In the genomic region with DNA sequence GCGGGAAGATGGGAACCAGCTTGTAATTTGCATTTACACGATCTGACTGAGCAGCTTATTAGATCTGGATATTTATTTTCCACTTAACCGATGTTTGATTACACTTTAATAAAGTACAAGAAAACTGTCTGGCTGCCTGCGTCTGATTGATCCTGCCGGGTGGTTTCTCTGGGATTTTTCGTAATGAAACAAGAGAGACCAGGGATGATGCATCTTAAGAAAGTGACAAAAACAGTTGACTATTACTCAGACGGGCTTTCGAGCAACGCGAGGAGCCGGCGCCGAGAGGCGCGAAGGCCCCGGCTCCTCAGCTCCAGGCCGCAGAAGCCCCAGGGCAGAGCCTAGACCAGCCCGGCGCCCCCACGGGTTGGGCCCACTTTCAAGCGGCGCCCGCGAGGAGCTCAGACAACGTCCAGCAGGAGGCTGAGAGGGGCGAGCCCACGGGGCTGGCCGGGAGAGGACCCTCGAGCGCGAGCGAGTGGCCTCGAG, we compare ENCODE assay signal across 11 cellular contexts.
A peak's percentile ranks its signal among the peaks of the same experiment; 100 is the strongest.
DNase-seq lines count a peak whose midpoint lies in the region; ATAC-seq and TF ChIP-seq lines count a peak whose summit lies in the region.
"Had no signal": no experiment of that assay in that cellular context is flagged by ENCODE, and none has a peak within 500 bp of the region (broad histone marks: within the 10 kb centered on the region; RNA-seq: fewer than 3 reads in every experiment).

No MANE protein-coding gene starts in this region.

- CTCF ChIA-PET in CD8-positive, alpha-beta memory T cell (lab: Charles Lee) = no interaction called here

- DNase-seq in CD8-positive, alpha-beta memory T cell = peak in 1 of 5 donors; percentile 19
- DNase-seq in SK-N-MC (ENCODE audit: low read depth, low spot score) (no peak), cardiac muscle cell (ENCODE audit: low read depth in 1 of 2, low spot score in 1 of 2) (peak in 1 of 2 donors; percentile 24), posterior vena cava (ENCODE audit: low spot score) (peak; percentile 77), HUDEP-2 (lab: John Stamatoyannopoulos, UW; ENCODE audit: unreplicated experiment in 76 of 76) (no peak), Peyer's patch (no peak), dedifferentiated amniotic fluid mesenchymal stem cell (ENCODE audit: extremely low spot score) (no peak)
- DNase-seq: NCI-H524 treated with DMSO at 0.1 percent for 48 hours had no signal

- H3K4me3 ChIP-seq in CD8-positive, alpha-beta memory T cell (ENCODE audit: low read length) = no peak overlapping the region
- H3K4me3 ChIP-seq in SK-N-MC (0 out of 2 replicates have a peak overlapping the region, but pooled peaks have one; percentile 4), cardiac muscle cell (peak overlapping the region; percentile 21), Peyer's patch (peak overlapping the region in 1 of 4 donors; percentile 44)

- peak overlapping the region in 5 of 7 donors; percentile 27 to 54 (median 39) for H3K4me3 Mint-ChIP-seq in CD8-positive, alpha-beta memory T cell
- H3K4me3 Mint-ChIP-seq: T-helper 1 cell treated with Interleukin-12 subunit alpha and Interleukin-12 subunit beta and Interleukin-4 antibody, amounts not matched to agents 30 μg/mL and 1 μg/mL, for 36 hours had no signal

- peaks cover 0 to 5% (median 0%) of the 10 kb centered on the region in 5 donors for H3K9me3 Mint-ChIP-seq in CD8-positive, alpha-beta memory T cell
- H3K9me3 Mint-ChIP-seq: T-helper 1 cell treated with Interleukin-12 subunit alpha and Interleukin-12 subunit beta and Interleukin-4 antibody, amounts not matched to agents 30 μg/mL and 1 μg/mL, for 36 hours had no signal

- peaks cover 14% of the 10 kb centered on the region for H3K4me1 ChIP-seq in CD8-positive, alpha-beta memory T cell (ENCODE audit: insufficient read depth, low read length)
- H3K4me1 ChIP-seq in cardiac muscle cell (ENCODE audit: low read depth) (peaks cover 10% of the 10 kb centered on the region), Peyer's patch (peaks cover 3 to 12% (median 7%) of the 10 kb centered on the region in 4 donors)

- H3K9ac ChIP-seq in SK-N-MC (ENCODE audit: insufficient read length) = no peak overlapping the region
- H3K9ac ChIP-seq: KMS-11 had no signal

- intact Hi-C loops in posterior vena cava (cut with DNase I) = no loop called here

- peaks cover 81% of the 10 kb centered on the region for H3K27me3 ChIP-seq in CD8-positive, alpha-beta memory T cell (ENCODE audit: insufficient read depth, low read length, poor library complexity, severe bottlenecking)
- peaks cover 100% of the 10 kb centered on the region for H3K27me3 ChIP-seq in cardiac muscle cell
- peaks cover 0 to 22% of the 10 kb centered on the region in 2 donors for H3K27me3 ChIP-seq in Peyer's patch

- no peak overlapping the region for H3K27ac ChIP-seq in CD8-positive, alpha-beta memory T cell (ENCODE audit: low read depth, low read length)
- H3K27ac ChIP-seq in SK-N-MC = no peak overlapping the region
- no peak overlapping the region for H3K27ac ChIP-seq in cardiac muscle cell
- no peak overlapping the region for H3K27ac ChIP-seq in Peyer's patch
- H3K27ac ChIP-seq: KMS-11 had no signal

- no peak for TF ChIP-seq CTCF in cardiac muscle cell (IDR thresholded peaks at IDR 0.05; ENCODE audit: low read depth, low read length)
- no peak for TF ChIP-seq CTCF in Peyer's patch (IDR thresholded peaks at IDR 0.05)

- H3K9me3 ChIP-seq in CD8-positive, alpha-beta memory T cell (ENCODE audit: low read length) = no peaks in the 10 kb centered on the region
- H3K9me3 ChIP-seq in SK-N-MC (ENCODE audit: low read depth, low read length) = no peaks in the 10 kb centered on the region
- H3K9me3 ChIP-seq in cardiac muscle cell (ENCODE audit: low read depth) = no peaks in the 10 kb centered on the region
- no peaks in the 10 kb centered on the region for H3K9me3 ChIP-seq in Peyer's patch

- H3K27me3 Mint-ChIP-seq in CD8-positive, alpha-beta memory T cell = peaks cover 82 to 84% of the 10 kb centered on the region in 2 donors

- H3K4me1 Mint-ChIP-seq in CD8-positive, alpha-beta memory T cell = peaks cover 22 to 45% (median 31%) of the 10 kb centered on the region in 3 donors

- no peak overlapping the region for H3K27ac Mint-ChIP-seq in CD8-positive, alpha-beta memory T cell
- H3K27ac Mint-ChIP-seq: T-helper 1 cell treated with Interleukin-12 subunit alpha and Interleukin-12 subunit beta and Interleukin-4 antibody, amounts not matched to agents 30 μg/mL and 1 μg/mL, for 36 hours had no signal

- POLR2A ChIA-PET in CD8-positive, alpha-beta memory T cell (lab: Charles Lee) = no interaction called here

- H3K36me3 ChIP-seq in CD8-positive, alpha-beta memory T cell (ENCODE audit: insufficient read depth, low read length) = no peaks in the 10 kb centered on the region
- H3K36me3 ChIP-seq in SK-N-MC (ENCODE audit: insufficient read depth, low read length) (no peaks in the 10 kb centered on the region; the same call in 1 of the 2 replicates), cardiac muscle cell (no peaks in the 10 kb centered on the region), Peyer's patch (no peaks in the 10 kb centered on the region)

- H3K36me3 Mint-ChIP-seq in CD8-positive, alpha-beta memory T cell = no peaks in the 10 kb centered on the region

- no peak for ATAC-seq in HG02884 (IDR thresholded peaks at IDR 0.05; ENCODE audit: unreplicated experiment)

- TF ChIP-seq POLR2A in Peyer's patch (IDR thresholded peaks at IDR 0.05) = no peak
